ENCODE assay signal across 23 cellular contexts in the genomic region with DNA sequence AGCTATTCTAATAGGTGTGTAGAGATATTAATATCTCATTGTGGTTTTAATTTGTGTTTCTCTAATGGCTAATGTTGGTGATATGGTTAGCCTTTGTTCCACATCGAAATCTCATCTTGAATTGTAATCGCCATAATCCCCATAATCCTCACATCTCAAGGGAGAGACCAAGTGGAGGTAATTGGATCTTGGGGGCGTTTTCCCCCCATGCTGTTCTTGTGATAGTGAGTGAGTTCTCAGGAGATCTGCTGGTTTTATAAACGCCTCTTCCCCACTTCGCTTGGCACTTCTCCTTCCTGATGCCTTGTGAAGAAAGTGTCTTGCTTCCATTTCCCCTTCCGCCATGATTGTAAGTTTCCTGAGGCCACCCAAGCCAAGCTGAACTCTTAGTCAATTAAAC.
"Had no signal": no experiment of that assay in that cellular context is flagged by ENCODE, and none has a peak within 500 bp of the region (broad histone marks: within the 10 kb centered on the region; RNA-seq: fewer than 3 reads in every experiment).

No MANE protein-coding gene starts in this region.

- H3K4me3 Mint-ChIP-seq: naive thymus-derived CD4-positive, alpha-beta T cell; natural killer cell treated with Interleukin-12 subunit alpha and Interleukin-12 subunit beta and Interleukin-15 and Interleukin-18, amount 100 ng/mL, for 72 hours; stimulated activated memory B cell treated with anti-CD40 and anti-IgM and Interleukin-4, amounts not matched to agents 10 μg/mL and 1 μg/mL and 100 μg/mL, for 72 hours; stimulated activated naive CD8-positive, alpha-beta T cell treated with anti-CD3 and anti-CD28 coated beads, Interleukin-15, amount 100 ng/mL, for 72 hours; type B pancreatic cell had no signal

- H3K27me3 ChIP-seq: ovary, right atrium auricular region, right lobe of liver, tibial nerve, uterus had no signal

- H3K27ac ChIP-seq: left ventricle myocardium inferior, ovary, right atrium auricular region, right lobe of liver, tibial nerve, uterus had no signal

- H3K4me3 ChIP-seq: left ventricle myocardium inferior, lung, mucosa of descending colon, ovary, right atrium auricular region, right lobe of liver, smooth muscle cell, tibial nerve, uterus had no signal

- H3K27ac Mint-ChIP-seq: naive thymus-derived CD4-positive, alpha-beta T cell; natural killer cell treated with Interleukin-12 subunit alpha and Interleukin-12 subunit beta and Interleukin-15 and Interleukin-18, amount 100 ng/mL, for 72 hours; progenitor cell of endocrine pancreas; stimulated activated memory B cell treated with anti-CD40 and anti-IgM and Interleukin-4, amounts not matched to agents 10 μg/mL and 1 μg/mL and 100 μg/mL, for 72 hours; stimulated activated naive CD8-positive, alpha-beta T cell treated with anti-CD3 and anti-CD28 coated beads, Interleukin-15, amount 100 ng/mL, for 72 hours; type B pancreatic cell had no signal

- ATAC-seq: mucosa of descending colon; naive thymus-derived CD4-positive, alpha-beta T cell; natural killer cell treated with Interleukin-12 subunit alpha and Interleukin-12 subunit beta and Interleukin-15 and Interleukin-18, amount 100 ng/mL, for 72 hours; right lobe of liver; stimulated activated memory B cell treated with anti-CD40 and anti-IgM and Interleukin-4, amounts not matched to agents 10 μg/mL and 1 μg/mL and 100 μg/mL, for 72 hours; stimulated activated naive CD8-positive, alpha-beta T cell treated with anti-CD3 and anti-CD28 coated beads, Interleukin-15, amount 100 ng/mL, for 72 hours had no signal

- H3K27me3 Mint-ChIP-seq: natural killer cell treated with Interleukin-12 subunit alpha and Interleukin-12 subunit beta and Interleukin-15 and Interleukin-18, amount 100 ng/mL, for 72 hours; stimulated activated memory B cell treated with anti-CD40 and anti-IgM and Interleukin-4, amounts not matched to agents 10 μg/mL and 1 μg/mL and 100 μg/mL, for 72 hours; stimulated activated naive CD8-positive, alpha-beta T cell treated with anti-CD3 and anti-CD28 coated beads, Interleukin-15, amount 100 ng/mL, for 72 hours had no signal

- H3K9me3 ChIP-seq: left ventricle myocardium inferior, mucosa of descending colon, ovary, right atrium auricular region, right lobe of liver, tibial nerve, uterus had no signal

- H3K36me3 Mint-ChIP-seq: naive thymus-derived CD4-positive, alpha-beta T cell; stimulated activated memory B cell treated with anti-CD40 and anti-IgM and Interleukin-4, amounts not matched to agents 10 μg/mL and 1 μg/mL and 100 μg/mL, for 72 hours; type B pancreatic cell had no signal

- H3K4me1 ChIP-seq: left ventricle myocardium inferior, right atrium auricular region, right lobe of liver, tibial nerve, uterus had no signal

- DNase-seq: hippocampal formation; left ventricle myocardium inferior; midbrain; mucosa of descending colon; naive thymus-derived CD4-positive, alpha-beta T cell; ovary; right lobe of liver; stimulated activated CD4-positive, alpha-beta T cell treated with anti-CD3 and anti-CD28 coated beads, Interleukin-1b, Interleukin-23, amount 100 ng/mL, for 48 hours; stimulated activated CD4-positive, alpha-beta T cell treated with anti-CD3 and anti-CD28 coated beads, Interleukin-2, amount 100 ng/mL, for 48 hours; stimulated activated CD4-positive, alpha-beta T cell treated with anti-CD3 and anti-CD28 coated beads, Interleukin-4, amount 100 ng/mL, for 4 hours; stimulated activated CD8-positive, alpha-beta memory T cell treated with anti-CD3 and anti-CD28 coated beads, Interleukin-4, amount 100 ng/mL, for 48 hours; stimulated activated naive CD4-positive, alpha-beta T cell treated with Interleukin-2 at 50 U/mL for 16 hours; stimulated activated naive CD8-positive, alpha-beta T cell treated with anti-CD3 and anti-CD28 coated beads, Interleukin-15, amount 100 ng/mL, for 72 hours; substantia nigra; uterus had no signal

- H3K4me1 Mint-ChIP-seq: stimulated activated memory B cell treated with anti-CD40 and anti-IgM and Interleukin-4, amounts not matched to agents 10 μg/mL and 1 μg/mL and 100 μg/mL, for 72 hours; stimulated activated naive CD8-positive, alpha-beta T cell treated with anti-CD3 and anti-CD28 coated beads, Interleukin-15, amount 100 ng/mL, for 72 hours had no signal

- H3K36me3 ChIP-seq: left ventricle myocardium inferior, ovary, right atrium auricular region, right lobe of liver, tibial nerve, uterus had no signal
